In genomic region chr15:37093480-37094410, GRCh38 we compare ENCODE assay signal across 12 cellular contexts.
DNase-seq lines count a peak whose midpoint lies in the region; FAIRE-seq and TF ChIP-seq lines count a peak whose summit lies in the region.
"Had no signal": no experiment of that assay in that cellular context is flagged by ENCODE, and none has a peak within 500 bp of the region (broad histone marks: within the 10 kb centered on the region; RNA-seq: fewer than 3 reads in every experiment).

No MANE protein-coding gene starts in this region.

- DNase-seq in H54 (ENCODE audit: insufficient read length, low spot score), result peak; percentile 37
- DNase-seq in amniotic epithelial cell (ENCODE audit: low read depth), result peak; percentile 83
- DNase-seq in globus pallidus (ENCODE audit: low spot score), result peak; percentile 72
- no peak for DNase-seq in brain microvascular endothelial cell
- DNase-seq in erythroblast (lab: John Stamatoyannopoulos, UW), result no peak
- no peak for DNase-seq in stimulated activated CD4-positive, alpha-beta T cell treated with anti-CD3 and anti-CD28 coated beads, Interleukin-2, amount 100 ng/mL, for 24 hours
- DNase-seq in DMS 273 (lab: John Stamatoyannopoulos, UW; ENCODE audit: unreplicated experiment), result no peak
- DNase-seq: amniotic stem cell; CD8-positive, alpha-beta T cell; NCI-H187; Peyer's patch had no signal

- in situ Hi-C loops in brain microvascular endothelial cell (cut with HindIII; ENCODE audit: low pct_ligation_motif_present, low sequenced_read_pairs), result no loop called here

- H3K27me3 ChIP-seq in rectal smooth muscle tissue (ENCODE audit: control insufficient read depth, insufficient read depth, low read length) (peaks cover 1% of the 10 kb centered on the region), brain microvascular endothelial cell (replicated peaks) (no peaks in the 10 kb centered on the region)
- H3K27me3 ChIP-seq: Peyer's patch had no signal

- H3K36me3 ChIP-seq in rectal smooth muscle tissue (ENCODE audit: control insufficient read depth, insufficient read depth, low read length) (no peaks in the 10 kb centered on the region), brain microvascular endothelial cell (replicated peaks) (peaks cover 10% of the 10 kb centered on the region)
- H3K36me3 ChIP-seq: Peyer's patch had no signal

- no peak for TF ChIP-seq CTCF in brain microvascular endothelial cell (IDR thresholded peaks at IDR 0.05; ENCODE audit: low read depth, low read length, missing control alignments)

- H3K4me3 ChIP-seq in rectal smooth muscle tissue (ENCODE audit: low read length) (peak overlapping the region; percentile 92), brain microvascular endothelial cell (ENCODE audit: low read depth, low read length) (no peak overlapping the region)

- TF ChIP-seq POLR2A in H54 (IDR thresholded peaks at IDR 0.05; ENCODE audit: low read depth, low read length) (no peak), erythroblast (IDR thresholded peaks at IDR 0.05; ENCODE audit: low read length) (no peak)

- H3K9ac ChIP-seq in rectal smooth muscle tissue (ENCODE audit: low read length), result no peak overlapping the region

- peak; percentile 93 for FAIRE-seq in H54 (lab: Jason Lieb, UNC)

- H3K4me1 ChIP-seq in rectal smooth muscle tissue (ENCODE audit: control insufficient read depth, insufficient read depth, low read length), result peaks cover 22% of the 10 kb centered on the region
- H3K4me1 ChIP-seq: Peyer's patch had no signal

- peak overlapping the region; percentile 97 for H3K27ac ChIP-seq in rectal smooth muscle tissue (ENCODE audit: low read depth, low read length)
- no peak overlapping the region for H3K27ac ChIP-seq in brain microvascular endothelial cell

Comparison
In these comparisons a context has a peak if more than half of its experiments do, and no peak if none do; other contexts are left out.
1. DNase-seq: peak in H54 (single experiment), amniotic epithelial cell (single experiment) and globus pallidus (single experiment); none in brain microvascular endothelial cell (single experiment), erythroblast (0 of 2), stimulated activated CD4-positive, alpha-beta T cell treated with anti-CD3 and anti-CD28 coated beads, Interleukin-2, amount 100 ng/mL, for 24 hours (0 of 2) and DMS 273 (single experiment).